In the genomic region with DNA sequence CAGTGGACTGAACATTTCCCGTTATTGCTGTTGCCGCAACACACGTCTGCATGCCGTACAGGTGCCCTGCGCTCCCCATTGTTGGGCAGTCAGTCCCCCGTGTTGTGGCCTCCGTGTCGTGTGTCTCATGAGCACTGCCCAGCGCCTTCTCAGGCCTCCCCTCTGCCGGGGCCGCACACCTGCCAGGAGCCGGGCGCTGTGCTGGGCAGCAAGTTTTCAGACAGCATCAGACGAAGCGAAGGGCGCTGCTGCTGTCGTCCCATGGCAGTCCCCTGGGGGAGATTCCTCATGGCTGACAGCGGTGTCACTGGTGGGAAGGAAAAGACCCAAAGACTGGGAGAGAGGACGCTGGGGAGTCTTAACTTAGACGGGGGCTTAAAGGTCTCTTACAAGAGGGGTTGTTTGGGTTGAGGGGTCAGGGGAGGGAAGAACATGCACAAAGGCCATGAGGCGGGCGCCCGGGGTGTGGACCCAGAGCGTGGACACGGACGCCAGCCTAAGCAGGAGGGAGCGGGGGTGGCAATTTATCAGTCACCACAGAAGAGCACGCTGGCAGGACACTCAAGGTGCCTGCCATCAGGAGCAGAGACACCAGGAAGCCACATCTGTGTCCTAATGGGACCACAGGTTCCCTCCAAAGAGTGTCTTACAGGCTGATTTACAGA, we compare ENCODE assay signal across 23 cellular contexts. TPM values are rescaled to one million over a fixed set of nuclear protein-coding genes. Genes with fewer than 3 reads are reported as not detected.
DNase-seq lines count a peak whose midpoint lies in the region; ATAC-seq and TF ChIP-seq lines count a peak whose summit lies in the region.
"Had no signal": no experiment of that assay in that cellular context is flagged by ENCODE, and none has a peak within 500 bp of the region (broad histone marks: within the 10 kb centered on the region; RNA-seq: fewer than 3 reads in every experiment).

No MANE protein-coding gene starts in this region.

- H3K27ac Mint-ChIP-seq in HFFc6 (peak overlapping the region; percentile 21; the same call in 1 of the 2 replicates), osteocyte (ENCODE audit: unreplicated experiment) (no peak overlapping the region)
- H3K27ac Mint-ChIP-seq: activated T-helper 2 cell treated with anti-CD3 and anti-CD28 coated beads, Interferon-gamma antibody, Interleukin-2, Interleukin-4, amounts not matched to agents 10 μg/mL and 5 μg/mL and 100 μg/mL, durations not matched to agents 14 hours and 24 hours and 36 hours; T-cell had no signal

- no peak for ATAC-seq in aorta (ENCODE audit: low FRiP score)
- ATAC-seq: gastroesophageal sphincter, T-cell had no signal

- intact Hi-C loops in esophagus muscularis mucosa (cut with DNase I): no loop called here
- intact Hi-C loops in aorta (cut with DNase I): no loop called here

- no peaks in the 10 kb centered on the region for H3K9me3 ChIP-seq in BLaER1 treated with 17β-estradiol and CSF1 and Interleukin-3, amounts not matched to agents 10 nM and 100 nM (replicated peaks in 1 of 11)
- H3K9me3 ChIP-seq in esophagus muscularis mucosa: no peaks in the 10 kb centered on the region
- no peaks in the 10 kb centered on the region for H3K9me3 ChIP-seq in aorta (ENCODE audit: control insufficient read depth, low read length)
- H3K9me3 ChIP-seq: gastroesophageal sphincter, prostate gland, sigmoid colon, SJSA1, upper lobe of left lung had no signal

- no peaks in the 10 kb centered on the region for H3K9me3 Mint-ChIP-seq in HFFc6
- H3K9me3 Mint-ChIP-seq in osteocyte (ENCODE audit: unreplicated experiment): no peaks in the 10 kb centered on the region
- H3K9me3 Mint-ChIP-seq: activated T-helper 2 cell treated with anti-CD3 and anti-CD28 coated beads, Interferon-gamma antibody, Interleukin-2, Interleukin-4, amounts not matched to agents 10 μg/mL and 5 μg/mL and 100 μg/mL, durations not matched to agents 14 hours and 24 hours and 36 hours; T-cell had no signal

- no peak for DNase-seq in HFFc6
- peak; percentile 74 for DNase-seq in esophagus muscularis mucosa (ENCODE audit: extremely low spot score)
- peak; percentile 79 for DNase-seq in osteocyte (ENCODE audit: extremely low spot score, unreplicated experiment)
- no peak for DNase-seq in NCI-H2227 (lab: John Stamatoyannopoulos, UW; ENCODE audit: unreplicated experiment)
- DNase-seq in aorta: no peak
- DNase-seq in effector CD4-positive, alpha-beta T cell: no peak
- no peak for DNase-seq in NCI-H69 (lab: John Stamatoyannopoulos, UW)
- DNase-seq: activated CD4-positive, alpha-beta T cell treated with anti-CD3 and anti-CD28 coated beads, Interleukin-2, amount 50 U/mL, for 48 hours; activated naive CD4-positive, alpha-beta T cell treated with anti-CD3 and anti-CD28 coated beads, Interleukin-2, amount 50 U/mL, for 16 hours; brain microvascular endothelial cell; COR-L47; NCI-H2081 treated with DMSO at 0.1 percent for 48 hours; sigmoid colon; stimulated activated CD4-positive, alpha-beta T cell treated with anti-CD3 and anti-CD28 coated beads, Interleukin-4, amount 100 ng/mL, for 24 hours; T-cell had no signal

- 93% methylated on average over 27 of the region's 28 CpGs for WGBS in esophagus muscularis mucosa
- 94 to 95% methylated on average over 27 to 28 of the region's 28 CpGs for WGBS in aorta, 2 donors

- TF ChIP-seq EP300 in esophagus muscularis mucosa (IDR thresholded peaks at IDR 0.05): no peak

- H3K4me1 Mint-ChIP-seq in HFFc6 (ENCODE audit: low read depth) (peaks cover 28% of the 10 kb centered on the region), osteocyte (ENCODE audit: unreplicated experiment) (peaks cover 50% of the 10 kb centered on the region)

- TF ChIP-seq CTCF in HFFc6 (IDR thresholded peaks at IDR 0.05) (no peak), esophagus muscularis mucosa (IDR thresholded peaks at IDR 0.05) (no peak), osteocyte (IDR thresholded peaks at IDR 0.05) (no peak)

- H3K36me3 Mint-ChIP-seq in HFFc6 (ENCODE audit: low read depth): peaks cover 10% of the 10 kb centered on the region
- peaks cover 5% of the 10 kb centered on the region for H3K36me3 Mint-ChIP-seq in osteocyte (ENCODE audit: unreplicated experiment)

- H4K20me1 ChIP-seq in BLaER1 treated with 17β-estradiol and CSF1 and Interleukin-3, amounts not matched to agents 10 nM and 100 nM: peaks cover 0 to 93% (median 76%) of the 10 kb centered on the region in 11 experiments; a peak in 20 of 22 replicates

- H3K36me3 ChIP-seq in BLaER1 treated with 17β-estradiol and CSF1 and Interleukin-3, amounts not matched to agents 10 nM and 100 nM: peaks cover 18 to 47% (median 27%) of the 10 kb centered on the region in 11 experiments
- H3K36me3 ChIP-seq in esophagus muscularis mucosa: peaks cover 0 to 21% (median 9%) of the 10 kb centered on the region in 4 donors
- H3K36me3 ChIP-seq in aorta (ENCODE audit: control insufficient read depth in 1 of 2, insufficient read depth in 2 of 2, low read length in 1 of 2): no peaks in the 10 kb centered on the region
- H3K36me3 ChIP-seq: brain microvascular endothelial cell, prostate gland had no signal

- peak overlapping the region in 3 of 11 experiments; percentile 6 to 34 (median 29); a peak in 2 of 22 replicates for H3K9ac ChIP-seq in BLaER1 treated with 17β-estradiol and CSF1 and Interleukin-3, amounts not matched to agents 10 nM and 100 nM

- no peak overlapping the region for H3K4me3 Mint-ChIP-seq in HFFc6
- no peak overlapping the region for H3K4me3 Mint-ChIP-seq in osteocyte (ENCODE audit: unreplicated experiment)
- H3K4me3 Mint-ChIP-seq: T-cell had no signal

- TF ChIP-seq POLR2A in esophagus muscularis mucosa (IDR thresholded peaks at IDR 0.05; ENCODE audit: low read depth): no peak

- no peaks in the 10 kb centered on the region for H3K27me3 ChIP-seq in BLaER1 treated with 17β-estradiol and CSF1 and Interleukin-3, amounts not matched to agents 10 nM and 100 nM
- no peaks in the 10 kb centered on the region for H3K27me3 ChIP-seq in esophagus muscularis mucosa
- H3K27me3 ChIP-seq in aorta (ENCODE audit: control insufficient read depth in 1 of 2, insufficient read depth in 2 of 2, low read length in 1 of 2): no peaks in the 10 kb centered on the region
- H3K27me3 ChIP-seq: brain microvascular endothelial cell, gastroesophageal sphincter, hepatocyte, sigmoid colon, SJSA1, upper lobe of left lung had no signal

- no peak overlapping the region for H3K4me3 ChIP-seq in BLaER1 treated with 17β-estradiol and CSF1 and Interleukin-3, amounts not matched to agents 10 nM and 100 nM
- H3K4me3 ChIP-seq in esophagus muscularis mucosa (no peak overlapping the region), aorta (ENCODE audit: low read length in 2 of 2) (no peak overlapping the region)
- H3K4me3 ChIP-seq: gastroesophageal sphincter, hepatocyte, prostate gland, sigmoid colon, SJSA1, upper lobe of left lung had no signal

- H3K27me3 Mint-ChIP-seq in HFFc6 (ENCODE audit: insufficient read depth) (no peaks in the 10 kb centered on the region), osteocyte (ENCODE audit: unreplicated experiment) (no peaks in the 10 kb centered on the region)
- H3K27me3 Mint-ChIP-seq: T-cell had no signal

- H3K4me2 ChIP-seq in BLaER1 treated with 17β-estradiol and CSF1 and Interleukin-3, amounts not matched to agents 10 nM and 100 nM: peak overlapping the region in 9 of 11 experiments; percentile 37 to 85 (median 64); a peak in 17 of 22 replicates
- H3K4me2 ChIP-seq: hepatocyte had no signal

- peak overlapping the region in 2 of 11 experiments; percentile 3 to 14; a peak in 3 of 22 replicates for H3K27ac ChIP-seq in BLaER1 treated with 17β-estradiol and CSF1 and Interleukin-3, amounts not matched to agents 10 nM and 100 nM
- no peak overlapping the region for H3K27ac ChIP-seq in esophagus muscularis mucosa (replicated peaks in 1 of 4)
- no peak overlapping the region for H3K27ac ChIP-seq in aorta (ENCODE audit: low read depth in 1 of 2, low read length in 2 of 2)
- H3K27ac ChIP-seq: brain microvascular endothelial cell, C4-2B, gastroesophageal sphincter, hepatocyte, prostate gland, sigmoid colon, SJSA1 had no signal

- peaks cover 19 to 93% (median 83%) of the 10 kb centered on the region in 10 experiments for H3K4me1 ChIP-seq in BLaER1 treated with 17β-estradiol and CSF1 and Interleukin-3, amounts not matched to agents 10 nM and 100 nM
- H3K4me1 ChIP-seq in esophagus muscularis mucosa (peaks cover 5 to 23% (median 20%) of the 10 kb centered on the region in 4 donors), aorta (ENCODE audit: control insufficient read depth in 1 of 2, insufficient read depth in 2 of 2, low read length in 2 of 2) (no peaks in the 10 kb centered on the region)
- H3K4me1 ChIP-seq: prostate gland had no signal

RNA-seq across cellular contexts. Expression of gene RGS12, which starts 47.3 kb away (rescaled TPM):
- total RNA-seq in HFFc6 (2021; fragmentation: NEBNext Ultra II Directional; extraction: Animal tissue kit (Norgen Biotek cat#: 25700)): 10 to 100 TPM in 4 of 6 experiments, 1 to 10 TPM in 2; 8.5 to 15.2 (median 12.1) TPM
- total RNA-seq in esophagus muscularis mucosa: 10 to 100 TPM; 16.2 to 23.0 (median 19.2) TPM
- total RNA-seq in osteocyte: 32.5 and 35.6 TPM in 2 replicates
- 10 to 100 TPM; 23.9 to 40.4 TPM for total RNA-seq in aorta
- polyA plus RNA-seq in aorta: 10 to 100 TPM; 10.3 to 28.2 TPM

Comparison
In these comparisons a context has a peak if more than half of its experiments do, and no peak if none do; other contexts are left out.
1. DNase-seq: peak in esophagus muscularis mucosa (single experiment) and osteocyte (single experiment); none in HFFc6 (single experiment), NCI-H2227 (single experiment), aorta (0 of 2), effector CD4-positive, alpha-beta T cell (single experiment) and NCI-H69 (single experiment).